Comparison of ENCODE assay signal across 1 cellular context in the genomic region with DNA sequence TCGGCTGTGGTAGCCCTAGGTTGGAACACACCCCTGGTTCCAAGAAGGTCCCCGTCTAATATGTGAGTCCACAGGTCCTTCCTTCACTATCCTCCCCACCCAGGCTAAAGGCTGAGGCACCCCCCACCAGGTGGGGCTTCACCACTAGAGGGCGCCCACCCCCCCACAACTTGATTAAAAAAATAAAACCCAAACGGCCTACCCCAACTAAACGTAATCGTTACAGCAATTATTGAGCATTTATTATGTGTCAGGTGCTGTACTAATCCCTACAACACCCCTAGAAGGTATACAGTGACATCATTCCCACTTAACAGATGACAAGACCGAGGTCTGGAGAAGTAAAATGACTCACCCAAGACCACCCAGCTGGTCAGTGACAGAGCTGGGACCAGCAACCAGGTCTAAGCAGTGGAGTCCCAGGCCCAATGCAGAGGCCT.
A peak's percentile ranks its signal among the peaks of the same experiment; 100 is the strongest.
TF ChIP-seq lines count a peak whose summit lies in the region.

No MANE protein-coding gene starts in this region.

TF ChIP-seq in K562, 482 proteins besides CTCF, POLR2A, EP300 and RAD21 (continued from another document):
- TF ChIP-seq CBX3 (IDR thresholded peaks at IDR 0.05; ENCODE audit: borderline replicate concordance in 1 of 2, low read length in 2 of 2): no peak
- TF ChIP-seq JUND (IDR thresholded peaks at IDR 0.05; ENCODE audit: borderline replicate concordance, low read depth, low read length): no peak
- TF ChIP-seq JUND (tag; IDR thresholded peaks at IDR 0.05; ENCODE audit: borderline replicate concordance, low read depth, low read length): 0 out of 3 replicates have a peak, but pooled peaks have one; percentile 15
- peak; percentile 62 for TF ChIP-seq SMC3 (conservative IDR thresholded peaks at IDR 0.05; ENCODE audit: insufficient read depth, low read depth, low read length)
- peak; percentile 6 for TF ChIP-seq CTCFL (IDR thresholded peaks at IDR 0.05; ENCODE audit: borderline replicate concordance, insufficient read depth, low read depth, low read length, poor library complexity, severe bottlenecking)
- TF ChIP-seq, protein P1, sequence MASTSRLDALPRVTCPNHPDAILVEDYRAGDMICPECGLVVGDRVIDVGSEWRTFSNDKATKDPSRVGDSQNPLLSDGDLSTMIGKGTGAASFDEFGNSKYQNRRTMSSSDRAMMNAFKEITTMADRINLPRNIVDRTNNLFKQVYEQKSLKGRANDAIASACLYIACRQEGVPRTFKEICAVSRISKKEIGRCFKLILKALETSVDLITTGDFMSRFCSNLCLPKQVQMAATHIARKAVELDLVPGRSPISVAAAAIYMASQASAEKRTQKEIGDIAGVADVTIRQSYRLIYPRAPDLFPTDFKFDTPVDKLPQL (IDR thresholded peaks at IDR 0.05; ENCODE audit: extremely low read depth, insufficient read length): no peak
- no peak for TF ChIP-seq SAFB2 (IDR thresholded peaks at IDR 0.05; ENCODE audit: borderline replicate concordance, low read depth, low read length, severe bottlenecking)
